In genomic region chr6:10302566-10303235, GRCh38 we compare ENCODE assay signal across 25 cellular contexts.
"Had no signal": no experiment of that assay in that cellular context is flagged by ENCODE, and none has a peak within 500 bp of the region (broad histone marks: within the 10 kb centered on the region; RNA-seq: fewer than 3 reads in every experiment).

No MANE protein-coding gene starts in this region.

- H3K4me3 ChIP-seq: pancreas, prostate gland, right lobe of liver, sigmoid colon, stomach, thoracic aorta, thyroid gland, tibial nerve, upper lobe of left lung, vagina had no signal

- H3K9me3 ChIP-seq: neutrophil, pancreas, prostate gland, right lobe of liver, sigmoid colon, stomach, thoracic aorta, thyroid gland, tibial nerve, upper lobe of left lung, vagina had no signal

- ATAC-seq: natural killer cell treated with Interleukin-12 subunit alpha and Interleukin-12 subunit beta and Interleukin-15 and Interleukin-18, amount 100 ng/mL, for 72 hours; right cardiac atrium; right lobe of liver; stimulated activated effector memory CD8-positive, alpha-beta T cell treated with anti-CD3 and anti-CD28 coated beads, Interleukin-12 subunit alpha, Interleukin-12 subunit beta, amount 100 ng/mL, for 72 hours; stimulated activated naive B cell treated with anti-CD40 and anti-IgM and Interleukin-4, amounts not matched to agents 10 μg/mL and 1 μg/mL and 100 μg/mL, for 72 hours had no signal

- H3K4me1 ChIP-seq: pancreas, prostate gland, right lobe of liver, sigmoid colon, stomach, thyroid gland, tibial nerve, vagina had no signal

- H3K27me3 ChIP-seq: neutrophil, pancreas, right lobe of liver, sigmoid colon, stomach, thyroid gland, upper lobe of left lung, vagina had no signal

- H3K27ac ChIP-seq: neutrophil, pancreas, prostate gland, right lobe of liver, sigmoid colon, stomach, thoracic aorta, thyroid gland, tibial nerve, upper lobe of left lung, vagina had no signal

- H3K36me3 ChIP-seq: neutrophil, pancreas, prostate gland, right lobe of liver, sigmoid colon, stomach, thoracic aorta, thyroid gland, tibial nerve, upper lobe of left lung, vagina had no signal

- DNase-seq: nephron progenitor cell; nucleus accumbens; pancreas; retina; right cardiac atrium; right lobe of liver; sigmoid colon; small intestine; stimulated activated CD4-positive, alpha-beta T cell treated with anti-CD3 and anti-CD28 coated beads, Interleukin-15, amount 100 ng/mL, for 24 hours; stimulated activated CD4-positive, alpha-beta T cell treated with anti-CD3 and anti-CD28 coated beads, Interleukin-2, amount 100 ng/mL, for 24 hours; stimulated activated CD4-positive, alpha-beta T cell treated with anti-CD3 and anti-CD28 coated beads, Interleukin-2, amount 100 ng/mL, for 48 hours; stimulated activated CD4-positive, alpha-beta T cell treated with anti-CD3 and anti-CD28 coated beads, Interleukin-4, amount 100 ng/mL, for 24 hours; stimulated activated naive B cell treated with anti-CD40 and anti-IgM and Interleukin-4, amounts not matched to agents 10 μg/mL and 1 μg/mL and 100 μg/mL, for 72 hours; stimulated activated naive CD4-positive, alpha-beta T cell treated with Interleukin-2 at 50 U/mL for 16 hours; stomach; thyroid gland; trophoblast cell; upper lobe of left lung had no signal
